In genomic region chr5:181104259-181104568, GRCh38 we compare ENCODE assay signal across 12 cellular contexts. TPM values are rescaled to one million over a fixed set of nuclear protein-coding genes. Genes with fewer than 3 reads are reported as not detected.
A peak's percentile ranks its signal among the peaks of the same experiment; 100 is the strongest.
DNase-seq lines count a peak whose midpoint lies in the region; ATAC-seq and TF ChIP-seq lines count a peak whose summit lies in the region.
"Not testable (repeated sequence)": the region's sequence is repeated elsewhere in the genome, so short reads cannot be mapped to it uniquely, and the experiment has no call there.
"Had no signal": no experiment of that assay in that cellular context is flagged by ENCODE, and none has a peak within 500 bp of the region (broad histone marks: within the 10 kb centered on the region; RNA-seq: fewer than 3 reads in every experiment).

No MANE protein-coding gene starts in this region.

- peak overlapping the region; percentile 45; the same call in 1 of the 2 replicates for H3K4me2 ChIP-seq in IMR-90 (ENCODE audit: low read depth, low read length)

- H3K18ac ChIP-seq in IMR-90 (ENCODE audit: low read depth, low read length): not testable (repeated sequence)

- intact Hi-C loops in IMR-90 (cut with micrococcal nuclease); activated T-helper 2 cell treated with anti-CD3 and anti-CD28 coated beads, Interferon-gamma antibody, Interleukin-2, Interleukin-4, amounts not matched to agents 10 μg/mL and 5 μg/mL and 100 μg/mL, durations not matched to agents 14 hours and 24 hours and 36 hours (cut with micrococcal nuclease); dendritic cell treated with granulocyte-macrophage colony-stimulating factor and Interleukin-4, amounts not matched to agents 40 ng/mL and 50 ng/mL, for 4 days (cut with micrococcal nuclease); upper lobe of right lung (cut with DNase I): not testable (repeated sequence)

- H2BK120ac ChIP-seq in IMR-90 (ENCODE audit: low read depth, low read length): not testable (repeated sequence)

- not testable (repeated sequence) for H2AK5ac ChIP-seq in IMR-90 (ENCODE audit: low read depth, low read length)

- not testable (repeated sequence) for H3K4me1 ChIP-seq in CD8-positive, alpha-beta memory T cell (ENCODE audit: insufficient read depth, low read length); IMR-90 (ENCODE audit: control insufficient read depth, insufficient read depth, low read length); iPS-18a (ENCODE audit: control insufficient read depth, low read depth, low read length); upper lobe of right lung

- not testable (repeated sequence) for H4K5ac ChIP-seq in IMR-90 (ENCODE audit: low read depth, low read length)

- not testable (repeated sequence) for H2BK15ac ChIP-seq in IMR-90 (ENCODE audit: low read depth, low read length)

- not testable (repeated sequence) for H4K20me1 ChIP-seq in IMR-90 (ENCODE audit: insufficient read depth, low read length)

- not testable (repeated sequence) for H3K36me3 ChIP-seq in CD8-positive, alpha-beta memory T cell (ENCODE audit: insufficient read depth, low read length); IMR-90 (ENCODE audit: control insufficient read depth, insufficient read depth, low read length); iPS-18a (ENCODE audit: control insufficient read depth, low read depth, low read length); upper lobe of right lung

- H3K56ac ChIP-seq in IMR-90 (ENCODE audit: extremely low read depth, insufficient read depth, low read length): not testable (repeated sequence)

- in situ Hi-C loops in IMR-90 (cut with MboI; ENCODE audit: low sequenced_read_pairs): not testable (repeated sequence)

- POLR2A ChIA-PET in CD8-positive, alpha-beta memory T cell (lab: Charles Lee); IMR-90 (lab: Charles Lee; ENCODE audit: unreplicated experiment); WTC11 (lab: Charles Lee): not testable (repeated sequence)

- H2AFZ ChIP-seq in IMR-90 (replicated peaks; ENCODE audit: low read length, poor library complexity): peak overlapping the region; percentile 78

- not testable (repeated sequence) for H3K9me1 ChIP-seq in IMR-90 (ENCODE audit: insufficient read depth, low read length)

- peaks cover 5 to 19% (median 10%) of the 10 kb centered on the region in 3 donors for H3K4me1 Mint-ChIP-seq in CD8-positive, alpha-beta memory T cell
- peaks cover 33% of the 10 kb centered on the region for H3K4me1 Mint-ChIP-seq in WTC11
- not testable (repeated sequence) for H3K4me1 Mint-ChIP-seq in activated T-helper 2 cell treated with anti-CD3 and anti-CD28 coated beads, Interferon-gamma antibody, Interleukin-2, Interleukin-4, amounts not matched to agents 10 μg/mL and 5 μg/mL and 100 μg/mL, durations not matched to agents 14 hours and 24 hours and 36 hours (ENCODE audit: low read depth)
- H3K4me1 Mint-ChIP-seq in dendritic cell treated with granulocyte-macrophage colony-stimulating factor and Interleukin-4, amounts not matched to agents 40 ng/mL and 50 ng/mL, for 4 days (ENCODE audit: low read depth): peaks cover 22% of the 10 kb centered on the region
- H3K4me1 Mint-ChIP-seq in nephron: peaks cover 16% of the 10 kb centered on the region

- not testable (repeated sequence) for TF ChIP-seq CTCF in IMR-90 (conservative IDR thresholded peaks at IDR 0.05; ENCODE audit: low read depth, low read length); WTC11 (IDR thresholded peaks at IDR 0.05); nephron (IDR thresholded peaks at IDR 0.05; ENCODE audit: unreplicated experiment in 3 of 3); upper lobe of right lung (IDR thresholded peaks at IDR 0.05)

- BruUV-seq in IMR-90 (replicated peaks; lab: Mats Ljungman, UMichigan): not testable (repeated sequence)

- ATAC-seq in IMR-90 (ENCODE audit: low read depth): not testable (repeated sequence)
- ATAC-seq in WTC11 (peak; percentile 1; the same call in 1 of the 2 replicates), upper lobe of right lung (peak; percentile 15)

- H4K91ac ChIP-seq in IMR-90 (ENCODE audit: insufficient read depth, low read depth, low read length): not testable (repeated sequence)

- H3K23ac ChIP-seq in IMR-90 (ENCODE audit: low read depth, low read length): not testable (repeated sequence)

- not testable (repeated sequence) for TF ChIP-seq RAD21 in IMR-90 (IDR thresholded peaks at IDR 0.05; ENCODE audit: low read length)

- peaks cover 59 to 62% of the 10 kb centered on the region in 2 donors for H3K27me3 Mint-ChIP-seq in CD8-positive, alpha-beta memory T cell
- peaks cover 47% of the 10 kb centered on the region for H3K27me3 Mint-ChIP-seq in WTC11 (ENCODE audit: low read depth)
- H3K27me3 Mint-ChIP-seq in activated T-helper 2 cell treated with anti-CD3 and anti-CD28 coated beads, Interferon-gamma antibody, Interleukin-2, Interleukin-4, amounts not matched to agents 10 μg/mL and 5 μg/mL and 100 μg/mL, durations not matched to agents 14 hours and 24 hours and 36 hours (ENCODE audit: low read depth): peaks cover 37% of the 10 kb centered on the region
- peaks cover 59% of the 10 kb centered on the region for H3K27me3 Mint-ChIP-seq in dendritic cell treated with granulocyte-macrophage colony-stimulating factor and Interleukin-4, amounts not matched to agents 40 ng/mL and 50 ng/mL, for 4 days
- peaks cover 74% of the 10 kb centered on the region for H3K27me3 Mint-ChIP-seq in nephron (ENCODE audit: low read depth)

- H2BK5ac ChIP-seq in IMR-90 (ENCODE audit: low read depth, low read length, poor library complexity, severe bottlenecking): not testable (repeated sequence)

- H3K4me3 Mint-ChIP-seq in CD8-positive, alpha-beta memory T cell: peak overlapping the region in 6 of 7 donors; percentile 67 to 81 (median 77)
- H3K4me3 Mint-ChIP-seq in WTC11 (peak overlapping the region; percentile 89), nephron (peak overlapping the region; percentile 17 to 67 (median 52))
- peak overlapping the region; percentile 78 for H3K4me3 Mint-ChIP-seq in activated T-helper 2 cell treated with anti-CD3 and anti-CD28 coated beads, Interferon-gamma antibody, Interleukin-2, Interleukin-4, amounts not matched to agents 10 μg/mL and 5 μg/mL and 100 μg/mL, durations not matched to agents 14 hours and 24 hours and 36 hours (ENCODE audit: low read depth)
- peak overlapping the region; percentile 80 for H3K4me3 Mint-ChIP-seq in dendritic cell treated with granulocyte-macrophage colony-stimulating factor and Interleukin-4, amounts not matched to agents 40 ng/mL and 50 ng/mL, for 4 days

- not testable (repeated sequence) for H3K79me1 ChIP-seq in IMR-90 (ENCODE audit: low read depth in 1 of 2, low read length in 2 of 2)

- not testable (repeated sequence) for H3K4ac ChIP-seq in IMR-90 (ENCODE audit: low read depth, low read length)

- dilution Hi-C loops in IMR-90 (cut with HindIII; ENCODE audit: low sequenced_read_pairs, unreplicated experiment): not testable (repeated sequence)

- CTCF ChIA-PET in CD8-positive, alpha-beta memory T cell (lab: Charles Lee); IMR-90 (lab: Yijun Ruan, JAX): not testable (repeated sequence)
- CTCF ChIA-PET in WTC11 (lab: Charles Lee): interaction anchor here (0.7 to 1.7 kb wide), 3 partner anchors 10 to 235 kb away, joined by 3 to 4 read pairs (median 3); no protein-coding TSS in a partner anchor

- H3K9me3 Mint-ChIP-seq in CD8-positive, alpha-beta memory T cell; WTC11; activated T-helper 2 cell treated with anti-CD3 and anti-CD28 coated beads, Interferon-gamma antibody, Interleukin-2, Interleukin-4, amounts not matched to agents 10 μg/mL and 5 μg/mL and 100 μg/mL, durations not matched to agents 14 hours and 24 hours and 36 hours; dendritic cell treated with granulocyte-macrophage colony-stimulating factor and Interleukin-4, amounts not matched to agents 40 ng/mL and 50 ng/mL, for 4 days; nephron: not testable (repeated sequence)

- H4K8ac ChIP-seq in IMR-90 (ENCODE audit: low read depth in 2 of 2, low read length in 2 of 2): not testable (repeated sequence)

- H3K27ac Mint-ChIP-seq in CD8-positive, alpha-beta memory T cell: peak overlapping the region in 5 of 8 donors; percentile 14 to 87 (median 66)
- not testable (repeated sequence) for H3K27ac Mint-ChIP-seq in WTC11; activated T-helper 2 cell treated with anti-CD3 and anti-CD28 coated beads, Interferon-gamma antibody, Interleukin-2, Interleukin-4, amounts not matched to agents 10 μg/mL and 5 μg/mL and 100 μg/mL, durations not matched to agents 14 hours and 24 hours and 36 hours; nephron
- peak overlapping the region; percentile 37 for H3K27ac Mint-ChIP-seq in dendritic cell treated with granulocyte-macrophage colony-stimulating factor and Interleukin-4, amounts not matched to agents 40 ng/mL and 50 ng/mL, for 4 days

- H2BK20ac ChIP-seq in IMR-90 (ENCODE audit: low read depth, low read length): not testable (repeated sequence)

- not testable (repeated sequence) for H3K9me3 ChIP-seq in CD8-positive, alpha-beta memory T cell (ENCODE audit: low read length); IMR-90 (ENCODE audit: control insufficient read depth, insufficient read depth, low read length); iPS-18a (ENCODE audit: control insufficient read depth, low read depth, low read length); upper lobe of right lung

- not testable (repeated sequence) for TF ChIP-seq POLR2A in IMR-90 (IDR thresholded peaks at IDR 0.05; ENCODE audit: low read depth, low read length)

- H3K4me3 ChIP-seq in CD8-positive, alpha-beta memory T cell (ENCODE audit: low read length); IMR-90 (ENCODE audit: insufficient read depth, low read depth, low read length); upper lobe of right lung: not testable (repeated sequence)
- H3K4me3 ChIP-seq in iPS-18a (ENCODE audit: low read length): peak overlapping the region; percentile 8

- H3K9ac ChIP-seq in IMR-90 (ENCODE audit: low read depth, low read length); iPS-18a (ENCODE audit: low read length): not testable (repeated sequence)

- not testable (repeated sequence) for H2AK9ac ChIP-seq in IMR-90 (replicated peaks; ENCODE audit: low read depth, low read length, poor library complexity)

- H3K27ac ChIP-seq in CD8-positive, alpha-beta memory T cell (ENCODE audit: low read depth, low read length); IMR-90 (ENCODE audit: insufficient read depth, low read length); iPS-18a (ENCODE audit: low read length); upper lobe of right lung: not testable (repeated sequence)

- H3K27me3 ChIP-seq in CD8-positive, alpha-beta memory T cell (ENCODE audit: insufficient read depth, low read length, poor library complexity, severe bottlenecking): peaks cover 25% of the 10 kb centered on the region
- peaks cover 18% of the 10 kb centered on the region for H3K27me3 ChIP-seq in IMR-90 (ENCODE audit: control insufficient read depth, insufficient read depth, low read length)
- H3K27me3 ChIP-seq in iPS-18a (ENCODE audit: control insufficient read depth, insufficient read depth, low read length): peaks cover 35% of the 10 kb centered on the region
- H3K27me3 ChIP-seq in upper lobe of right lung: peaks cover 44% of the 10 kb centered on the region

- DNase-seq in CD8-positive, alpha-beta memory T cell; IMR-90; WTC11 (ENCODE audit: low spot score); activated T-helper 2 cell treated with anti-CD3 and anti-CD28 coated beads, Interferon-gamma antibody, Interleukin-2, Interleukin-4, amounts not matched to agents 10 μg/mL and 5 μg/mL and 100 μg/mL, durations not matched to agents 14 hours and 24 hours and 36 hours (ENCODE audit: low spot score); upper lobe of right lung: not testable (repeated sequence)

- H3K36me3 Mint-ChIP-seq in CD8-positive, alpha-beta memory T cell; WTC11; activated T-helper 2 cell treated with anti-CD3 and anti-CD28 coated beads, Interferon-gamma antibody, Interleukin-2, Interleukin-4, amounts not matched to agents 10 μg/mL and 5 μg/mL and 100 μg/mL, durations not matched to agents 14 hours and 24 hours and 36 hours (ENCODE audit: low read depth); dendritic cell treated with granulocyte-macrophage colony-stimulating factor and Interleukin-4, amounts not matched to agents 40 ng/mL and 50 ng/mL, for 4 days (ENCODE audit: low read depth); nephron (ENCODE audit: low read depth): not testable (repeated sequence)

- no CpG with 5 or more reads among the region's 5 CpGs for WGBS in IMR-90 (ENCODE audit: extremely low coverage in 2 of 2, insufficient read length in 1 of 2), 2 experiments

- H3K14ac ChIP-seq in IMR-90 (replicated peaks; ENCODE audit: low read depth, low read length): not testable (repeated sequence)

RNA-seq across cellular contexts. Expression of gene OR2V1, which starts 26.8 kb away (rescaled TPM):
- total RNA-seq in CD8-positive, alpha-beta memory T cell: not detected
- polyA plus RNA-seq in CD8-positive, alpha-beta memory T cell: not detected
- total RNA-seq in IMR-90 (2012; rRNA removed) (not detected in 2 replicates), WTC11 (2021) (not detected in 3 replicates), upper lobe of right lung (not detected)
- polyA plus RNA-seq in IMR-90 (2012; rRNA removed): not detected in 2 replicates
- not detected in 2 replicates for polyA plus RNA-seq in IMR-90 (2012; cell fraction: cytosol; rRNA removed)
- not detected in 2 replicates for polyA plus RNA-seq in IMR-90 (2012; cell fraction: nucleus; rRNA removed; ENCODE audit: low replicate concordance)
- total RNA-seq in activated T-helper 2 cell treated with anti-CD3 and anti-CD28 coated beads, Interferon-gamma antibody, Interleukin-2, Interleukin-4, amounts not matched to agents 10 μg/mL and 5 μg/mL and 100 μg/mL, durations not matched to agents 14 hours and 24 hours and 36 hours: not detected in 2 replicates
- total RNA-seq: heart right ventricle, omental fat pad, sciatic nerve, urinary bladder had no signal
- polyA plus RNA-seq: heart right ventricle, urinary bladder had no signal

RNA-seq across cellular contexts. Expression of gene OR2V2, which starts 43.2 kb away (rescaled TPM):
- total RNA-seq in CD8-positive, alpha-beta memory T cell: not detected
- polyA plus RNA-seq in CD8-positive, alpha-beta memory T cell: not detected
- total RNA-seq in IMR-90 (2012; rRNA removed): not detected in 2 replicates
- not detected in 2 replicates for polyA plus RNA-seq in IMR-90 (2012; rRNA removed)
- not detected in 2 replicates for polyA plus RNA-seq in IMR-90 (2012; cell fraction: cytosol; rRNA removed)
- not detected in 2 replicates for polyA plus RNA-seq in IMR-90 (2012; cell fraction: nucleus; rRNA removed; ENCODE audit: low replicate concordance)
- total RNA-seq in WTC11 (2021): not detected in 3 replicates
- total RNA-seq in activated T-helper 2 cell treated with anti-CD3 and anti-CD28 coated beads, Interferon-gamma antibody, Interleukin-2, Interleukin-4, amounts not matched to agents 10 μg/mL and 5 μg/mL and 100 μg/mL, durations not matched to agents 14 hours and 24 hours and 36 hours: not detected in 2 replicates
- not detected for total RNA-seq in upper lobe of right lung
- total RNA-seq: heart right ventricle, omental fat pad, sciatic nerve, urinary bladder had no signal
- polyA plus RNA-seq: heart right ventricle, urinary bladder had no signal
